9 cellular contexts compared by ENCODE assay signal in the genomic region with DNA sequence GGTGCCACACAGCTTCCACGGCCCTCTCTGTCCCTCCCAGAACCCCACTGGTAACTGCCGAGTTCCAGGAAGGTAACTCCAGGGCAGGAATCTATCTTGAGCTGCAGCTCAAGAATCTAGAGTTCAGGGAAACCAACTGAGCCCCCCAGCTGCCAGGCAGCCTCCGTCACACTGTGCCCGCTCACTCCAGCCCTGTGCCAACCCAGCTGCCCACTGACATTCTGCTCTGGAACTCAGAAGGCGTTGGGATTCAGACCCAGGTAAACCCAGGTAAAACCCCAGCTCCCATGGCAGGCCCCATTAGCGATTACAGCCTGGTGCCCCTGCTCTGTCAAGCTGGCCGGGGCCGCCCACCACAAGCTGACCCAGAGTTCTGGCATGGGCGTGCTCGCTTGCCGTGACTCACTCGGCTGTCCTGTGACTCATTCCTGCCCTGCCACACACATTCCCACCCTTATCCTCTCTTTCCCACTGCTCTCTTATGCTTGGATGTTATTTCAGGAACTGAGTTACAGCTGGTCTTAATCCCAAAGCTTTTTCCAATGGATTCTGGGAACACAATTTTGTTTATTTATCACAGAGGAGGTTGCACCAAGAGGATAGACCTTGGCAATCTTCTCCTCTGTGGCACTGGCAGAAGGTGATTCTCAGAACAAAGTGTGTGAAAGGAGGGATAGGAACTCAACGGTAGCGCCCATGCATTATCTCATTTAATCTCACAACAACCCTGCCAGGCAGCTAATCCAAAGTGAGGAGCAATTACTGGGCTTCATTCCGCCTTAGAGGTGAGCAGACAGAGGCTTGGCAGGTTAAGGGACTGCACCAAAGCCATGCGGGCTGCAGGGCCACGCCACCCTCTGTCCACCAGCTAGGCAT. TPM values are rescaled to one million over a fixed set of nuclear protein-coding genes. Genes with fewer than 3 reads are reported as not detected.
A peak's percentile ranks its signal among the peaks of the same experiment; 100 is the strongest.
DNase-seq lines count a peak whose midpoint lies in the region; ATAC-seq and TF ChIP-seq lines count a peak whose summit lies in the region.
"Had no signal": no experiment of that assay in that cellular context is flagged by ENCODE, and none has a peak within 500 bp of the region (broad histone marks: within the 10 kb centered on the region; RNA-seq: fewer than 3 reads in every experiment).

No MANE protein-coding gene starts in this region.

- TF ChIP-seq CTCF in HEK293 (tag by site-specific recombination; IDR thresholded peaks at IDR 0.05) (no peak), astrocyte of the spinal cord (IDR thresholded peaks at IDR 0.05; ENCODE audit: low read depth, low read length) (no peak), kidney epithelial cell (IDR thresholded peaks at IDR 0.05; ENCODE audit: insufficient read depth, low read length, poor library complexity, severe bottlenecking) (no peak)

- H3K27me3 ChIP-seq in kidney epithelial cell (ENCODE audit: control insufficient read depth, insufficient read depth, low read length): no peaks in the 10 kb centered on the region

- in situ Hi-C loops in astrocyte of the spinal cord (cut with HindIII; ENCODE audit: low sequenced_read_pairs): no loop called here

- POLR2A ChIA-PET in HEK293 (lab: Yijun Ruan, JAX): interaction anchor here (0.7 kb wide), 1 partner anchor 880 kb away, joined by 4 read pairs; a partner anchor contains a TSS

- no peak for ATAC-seq in GM21825 (IDR thresholded peaks at IDR 0.05; ENCODE audit: unreplicated experiment)
- no peak for ATAC-seq in HG03045 (IDR thresholded peaks at IDR 0.05; ENCODE audit: unreplicated experiment)
- no peak for ATAC-seq in activated T-cell treated with anti-CD3 and anti-CD28 coated beads, Interleukin-2, amount 50 U/mL, for 4 hours

- CTCF ChIA-PET in HEK293 (lab: Yijun Ruan, JAX): interaction anchor here (0.5 to 1.7 kb wide), 4 partner anchors 31 to 454 kb away, joined by 3 to 10 read pairs (median 4); no protein-coding TSS in a partner anchor

- no peak overlapping the region for H3K27ac ChIP-seq in HEK293 (ENCODE audit: extremely low read depth, low read depth, low read length)

- H3K4me3 Mint-ChIP-seq in activated T-cell treated with anti-CD3 and anti-CD28 coated beads, Interleukin-2, amount 50 U/mL, for 4 hours: no peak overlapping the region

- H3K4me1 Mint-ChIP-seq in activated T-cell treated with anti-CD3 and anti-CD28 coated beads, Interleukin-2, amount 50 U/mL, for 4 hours (ENCODE audit: low read depth): peaks cover 55% of the 10 kb centered on the region

- peak; percentile 92 for DNase-seq in astrocyte of the spinal cord (ENCODE audit: low read depth, low spot score)
- peak; percentile 83 for DNase-seq in kidney epithelial cell (ENCODE audit: low read depth)
- peak; percentile 93 for DNase-seq in stromal cell of bone marrow (ENCODE audit: low read depth)
- DNase-seq in activated T-cell treated with anti-CD3 and anti-CD28 coated beads, Interleukin-2, amount 50 U/mL, for 4 hours: no peak
- DNase-seq in activated CD4-positive, CD25-positive, alpha-beta regulatory T cell (lab: John Stamatoyannopoulos, UW): no peak

- peaks cover 8% of the 10 kb centered on the region for H3K36me3 Mint-ChIP-seq in activated T-cell treated with anti-CD3 and anti-CD28 coated beads, Interleukin-2, amount 50 U/mL, for 4 hours (ENCODE audit: insufficient read depth)

- peaks cover 3% of the 10 kb centered on the region; the same call in 1 of the 2 replicates for H3K4me1 ChIP-seq in HEK293 (ENCODE audit: control insufficient read depth, insufficient read depth, low read length)

- H3K9me3 Mint-ChIP-seq in activated T-cell treated with anti-CD3 and anti-CD28 coated beads, Interleukin-2, amount 50 U/mL, for 4 hours: no peaks in the 10 kb centered on the region

- no peaks in the 10 kb centered on the region for H3K9me3 ChIP-seq in HEK293 (ENCODE audit: control insufficient read depth, insufficient read depth, low read depth, low read length)

- H3K36me3 ChIP-seq in HEK293 (ENCODE audit: control insufficient read depth in 2 of 2, insufficient read depth in 1 of 2, low read length in 2 of 2) (no peaks in the 10 kb centered on the region), kidney epithelial cell (ENCODE audit: control insufficient read depth, insufficient read depth, low read length) (no peaks in the 10 kb centered on the region)

- H3K4me3 ChIP-seq in HEK293 (ENCODE audit: low read depth, low read length): no peak overlapping the region
- H3K4me3 ChIP-seq in astrocyte of the spinal cord (ENCODE audit: low read depth, low read length): no peak overlapping the region
- H3K4me3 ChIP-seq in kidney epithelial cell (ENCODE audit: low read depth, low read length): no peak overlapping the region

- H3K27me3 Mint-ChIP-seq in activated T-cell treated with anti-CD3 and anti-CD28 coated beads, Interleukin-2, amount 50 U/mL, for 4 hours (ENCODE audit: low read depth): no peaks in the 10 kb centered on the region

TF ChIP-seq in HEK293, 187 proteins besides CTCF, POLR2A, EP300 and RAD21 (continues in another document):
- TF ChIP-seq, protein P1, sequence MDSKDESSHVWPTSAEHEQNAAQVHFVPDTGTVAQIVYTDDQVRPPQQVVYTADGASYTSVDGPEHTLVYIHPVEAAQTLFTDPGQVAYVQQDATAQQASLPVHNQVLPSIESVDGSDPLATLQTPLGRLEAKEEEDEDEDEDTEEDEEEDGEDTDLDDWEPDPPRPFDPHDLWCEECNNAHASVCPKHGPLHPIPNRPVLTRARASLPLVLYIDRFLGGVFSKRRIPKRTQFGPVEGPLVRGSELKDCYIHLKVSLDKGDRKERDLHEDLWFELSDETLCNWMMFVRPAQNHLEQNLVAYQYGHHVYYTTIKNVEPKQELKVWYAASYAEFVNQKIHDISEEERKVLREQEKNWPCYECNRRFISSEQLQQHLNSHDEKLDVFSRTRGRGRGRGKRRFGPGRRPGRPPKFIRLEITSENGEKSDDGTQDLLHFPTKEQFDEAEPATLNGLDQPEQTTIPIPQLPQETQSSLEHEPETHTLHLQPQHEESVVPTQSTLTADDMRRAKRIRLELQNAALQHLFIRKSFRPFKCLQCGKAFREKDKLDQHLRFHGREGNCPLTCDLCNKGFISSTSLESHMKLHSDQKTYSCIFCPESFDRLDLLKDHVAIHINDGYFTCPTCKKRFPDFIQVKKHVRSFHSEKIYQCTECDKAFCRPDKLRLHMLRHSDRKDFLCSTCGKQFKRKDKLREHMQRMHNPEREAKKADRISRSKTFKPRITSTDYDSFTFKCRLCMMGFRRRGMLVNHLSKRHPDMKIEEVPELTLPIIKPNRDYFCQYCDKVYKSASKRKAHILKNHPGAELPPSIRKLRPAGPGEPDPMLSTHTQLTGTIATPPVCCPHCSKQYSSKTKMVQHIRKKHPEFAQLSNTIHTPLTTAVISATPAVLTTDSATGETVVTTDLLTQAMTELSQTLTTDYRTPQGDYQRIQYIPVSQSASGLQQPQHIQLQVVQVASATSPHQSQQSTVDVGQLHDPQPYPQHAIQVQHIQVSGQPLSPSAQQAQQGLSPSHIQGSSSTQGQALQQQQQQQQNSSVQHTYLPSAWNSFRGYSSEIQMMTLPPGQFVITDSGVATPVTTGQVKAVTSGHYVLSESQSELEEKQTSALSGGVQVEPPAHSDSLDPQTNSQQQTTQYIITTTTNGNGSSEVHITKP (tag by site-specific recombination; IDR thresholded peaks at IDR 0.05): peak; percentile 67
- TF ChIP-seq KLF9 (tag by site-specific recombination; IDR thresholded peaks at IDR 0.05; ENCODE audit: low read depth) (peak; percentile 82), SP3 (tag by site-specific recombination; IDR thresholded peaks at IDR 0.05) (0 out of 2 replicates have a peak, but pooled peaks have one; percentile 22), EGR2 (tag by site-specific recombination; IDR thresholded peaks at IDR 0.05; ENCODE audit: low read depth) (peak; percentile 90), ZBTB17 (tag by site-specific recombination; IDR thresholded peaks at IDR 0.05) (peak; percentile 59; the same call in 1 of the 2 replicates), ZNF600 (tag by site-specific recombination; IDR thresholded peaks at IDR 0.05) (peak; percentile 98), ZBTB20 (tag by site-specific recombination; IDR thresholded peaks at IDR 0.05) (peak; percentile 69), SP7 (tag by site-specific recombination; IDR thresholded peaks at IDR 0.05) (peak; percentile 86), IKZF3 (tag by site-specific recombination; IDR thresholded peaks at IDR 0.05) (peak; percentile 25; the same call in 1 of the 2 replicates), KLF1 (tag by site-specific recombination; IDR thresholded peaks at IDR 0.05) (peak; percentile 87)
- TF ChIP-seq, protein P2, sequence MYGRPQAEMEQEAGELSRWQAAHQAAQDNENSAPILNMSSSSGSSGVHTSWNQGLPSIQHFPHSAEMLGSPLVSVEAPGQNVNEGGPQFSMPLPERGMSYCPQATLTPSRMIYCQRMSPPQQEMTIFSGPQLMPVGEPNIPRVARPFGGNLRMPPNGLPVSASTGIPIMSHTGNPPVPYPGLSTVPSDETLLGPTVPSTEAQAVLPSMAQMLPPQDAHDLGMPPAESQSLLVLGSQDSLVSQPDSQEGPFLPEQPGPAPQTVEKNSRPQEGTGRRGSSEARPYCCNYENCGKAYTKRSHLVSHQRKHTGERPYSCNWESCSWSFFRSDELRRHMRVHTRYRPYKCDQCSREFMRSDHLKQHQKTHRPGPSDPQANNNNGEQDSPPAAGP (tag by site-specific recombination; IDR thresholded peaks at IDR 0.05): peak; percentile 92
- TF ChIP-seq, protein P3, sequence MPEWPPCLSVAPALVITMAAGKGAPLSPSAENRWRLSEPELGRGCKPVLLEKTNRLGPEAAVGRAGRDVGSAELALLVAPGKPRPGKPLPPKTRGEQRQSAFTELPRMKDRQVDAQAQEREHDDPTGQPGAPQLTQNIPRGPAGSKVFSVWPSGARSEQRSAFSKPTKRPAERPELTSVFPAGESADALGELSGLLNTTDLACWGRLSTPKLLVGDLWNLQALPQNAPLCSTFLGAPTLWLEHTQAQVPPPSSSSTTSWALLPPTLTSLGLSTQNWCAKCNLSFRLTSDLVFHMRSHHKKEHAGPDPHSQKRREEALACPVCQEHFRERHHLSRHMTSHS (tag by site-specific recombination; IDR thresholded peaks at IDR 0.05): no peak

RNA-seq across cellular contexts. Expression of a gene that starts 33.2 kb away (rescaled TPM):
- total RNA-seq in kidney epithelial cell: 2.2 and 3.1 TPM in 2 replicates
- 10 to 100 TPM; 11.5 to 15.0 (median 12.9) TPM for total RNA-seq in activated T-cell treated with anti-CD3 and anti-CD28 coated beads, Interleukin-2, amount 50 U/mL, for 4 hours
- total RNA-seq: epithelial cell of proximal tubule had no signal

RNA-seq across cellular contexts. Expression of a gene that starts 51.6 kb away (rescaled TPM):
- total RNA-seq in kidney epithelial cell: 38.6 and 48.3 TPM in 2 replicates
- 10 to 100 TPM; 37.3 to 45.1 (median 40.7) TPM for total RNA-seq in activated T-cell treated with anti-CD3 and anti-CD28 coated beads, Interleukin-2, amount 50 U/mL, for 4 hours

Comparison
In these comparisons a context has a peak if more than half of its experiments do, and no peak if none do; other contexts are left out.
1. DNase-seq: peak in astrocyte of the spinal cord (single experiment), kidney epithelial cell (single experiment) and stromal cell of bone marrow (single experiment); none in activated T-cell treated with anti-CD3 and anti-CD28 coated beads, Interleukin-2, amount 50 U/mL, for 4 hours (single experiment) and activated CD4-positive, CD25-positive, alpha-beta regulatory T cell (0 of 4).